ENCODE assay signal across 1 cellular context in the genomic region with DNA sequence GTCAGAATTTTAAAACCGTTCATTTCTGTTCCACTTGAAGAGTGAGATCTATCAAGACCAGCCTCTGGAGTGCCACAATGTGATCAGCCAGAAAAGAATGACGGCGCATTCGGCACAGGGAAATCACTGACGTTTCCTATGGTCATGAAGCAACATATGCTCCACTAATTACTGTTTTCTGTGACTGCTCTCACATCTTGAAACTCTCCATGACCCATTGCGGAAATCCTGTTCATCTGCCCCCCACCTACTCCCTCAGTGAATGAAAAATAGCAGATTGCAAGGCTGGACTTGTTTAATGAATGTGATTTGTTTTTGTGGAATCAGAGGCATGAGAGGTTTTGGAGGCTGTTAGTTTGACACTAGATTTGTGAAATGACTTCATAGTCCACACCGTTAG.
TF ChIP-seq lines count a peak whose summit lies in the region.

No MANE protein-coding gene starts in this region.

TF ChIP-seq in endothelial cell of umbilical vein, 7 proteins besides CTCF, POLR2A, EP300 and RAD21:
- TF ChIP-seq, protein P1, sequence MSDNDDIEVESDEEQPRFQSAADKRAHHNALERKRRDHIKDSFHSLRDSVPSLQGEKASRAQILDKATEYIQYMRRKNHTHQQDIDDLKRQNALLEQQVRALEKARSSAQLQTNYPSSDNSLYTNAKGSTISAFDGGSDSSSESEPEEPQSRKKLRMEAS (IDR thresholded peaks at IDR 0.05; ENCODE audit: insufficient read depth, insufficient read length): no peak
- TF ChIP-seq FOS (IDR thresholded peaks at IDR 0.05; ENCODE audit: borderline replicate concordance, insufficient read depth, low read length): no peak
- TF ChIP-seq JUN (IDR thresholded peaks at IDR 0.05; ENCODE audit: borderline replicate concordance, insufficient read depth, insufficient read length, low read depth): no peak
- no peak for TF ChIP-seq MYC (IDR thresholded peaks at IDR 0.05; ENCODE audit: low read depth, low read length)
- no peak for TF ChIP-seq GATA2 (IDR thresholded peaks at IDR 0.05; ENCODE audit: insufficient read depth, insufficient read length, low read depth, low read length)
- no peak for TF ChIP-seq EZH2 (IDR thresholded peaks at IDR 0.05; ENCODE audit: borderline replicate concordance, low read depth, low read length, severe bottlenecking)
- TF ChIP-seq POLR2AphosphoS5 (IDR thresholded peaks at IDR 0.05; ENCODE audit: insufficient read depth, low read depth, low read length): no peak
TF ChIP-seq in endothelial cell of umbilical vein: peak in this region for 0.
